14 cellular contexts compared by ENCODE assay signal in the genomic region with DNA sequence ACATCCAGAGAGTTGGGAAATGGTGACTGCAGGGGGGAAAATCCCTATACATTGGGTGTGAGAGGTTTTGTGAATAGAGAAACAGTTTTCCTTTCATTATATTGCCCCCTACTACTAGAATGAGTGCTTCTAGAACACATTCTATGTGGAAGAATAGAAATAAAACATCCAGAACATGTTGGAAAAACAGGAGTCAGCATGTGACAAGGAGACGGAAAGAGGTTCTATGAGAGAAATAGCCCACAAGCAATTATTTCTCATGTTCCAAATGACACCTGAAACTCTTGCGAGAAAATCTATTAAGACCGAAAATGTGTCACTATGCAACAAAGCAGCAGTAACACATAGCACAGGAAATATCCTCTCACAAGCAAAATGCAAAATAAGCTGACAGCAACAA.
DNase-seq lines count a peak whose midpoint lies in the region; ATAC-seq and TF ChIP-seq lines count a peak whose summit lies in the region.
"Had no signal": no experiment of that assay in that cellular context is flagged by ENCODE, and none has a peak within 500 bp of the region (broad histone marks: within the 10 kb centered on the region; RNA-seq: fewer than 3 reads in every experiment).

No MANE protein-coding gene starts in this region.

- no peak for DNase-seq in stimulated activated naive CD8-positive, alpha-beta T cell treated with anti-CD3 and anti-CD28 coated beads, Interleukin-15, amount 100 ng/mL, for 72 hours
- DNase-seq in NCI-H2227 (lab: John Stamatoyannopoulos, UW; ENCODE audit: unreplicated experiment) = no peak
- no peak for DNase-seq in gastrocnemius medialis
- DNase-seq in stimulated activated CD4-positive, alpha-beta T cell treated with anti-CD3 and anti-CD28 coated beads, Interleukin-12 subunit alpha, Interleukin-12 subunit beta, amount 100 ng/mL, for 4 hours = no peak
- DNase-seq: activated CD4-positive, alpha-beta T cell treated with anti-CD3 and anti-CD28 coated beads, Interleukin-2, amount 10 ng/mL, durations not matched to agents 24 days and 14 days; DMS153; left cardiac atrium; upper lobe of right lung had no signal

- no peaks in the 10 kb centered on the region for H3K27me3 ChIP-seq in gastrocnemius medialis
- H3K27me3 ChIP-seq: upper lobe of right lung had no signal

- no peak overlapping the region for H3K4me3 Mint-ChIP-seq in stimulated activated naive CD8-positive, alpha-beta T cell treated with anti-CD3 and anti-CD28 coated beads, Interleukin-15, amount 100 ng/mL, for 72 hours
- H3K4me3 Mint-ChIP-seq: activated CD4-positive, alpha-beta T cell treated with anti-CD3 and anti-CD28 coated beads, Interleukin-2, amount 10 ng/mL, durations not matched to agents 24 days and 14 days; nephron had no signal

- H3K4me1 Mint-ChIP-seq in stimulated activated naive CD8-positive, alpha-beta T cell treated with anti-CD3 and anti-CD28 coated beads, Interleukin-15, amount 100 ng/mL, for 72 hours = no peaks in the 10 kb centered on the region
- H3K4me1 Mint-ChIP-seq: activated CD4-positive, alpha-beta T cell treated with anti-CD3 and anti-CD28 coated beads, Interleukin-2, amount 10 ng/mL, durations not matched to agents 24 days and 14 days; nephron had no signal

- no peak overlapping the region for H3K4me3 ChIP-seq in gastrocnemius medialis
- H3K4me3 ChIP-seq: upper lobe of right lung had no signal

- in situ Hi-C loops in gastrocnemius medialis (cut with MboI; ENCODE audit: low sequenced_read_pairs in 4 of 4) = no loop called here

- TF ChIP-seq POLR2A in gastrocnemius medialis (IDR thresholded peaks at IDR 0.05) = no peak

- no peaks in the 10 kb centered on the region for H3K36me3 ChIP-seq in gastrocnemius medialis
- H3K36me3 ChIP-seq: upper lobe of right lung had no signal

- H3K4me1 ChIP-seq in gastrocnemius medialis = no peaks in the 10 kb centered on the region
- H3K4me1 ChIP-seq: upper lobe of right lung had no signal

- H3K27ac Mint-ChIP-seq in stimulated activated naive CD8-positive, alpha-beta T cell treated with anti-CD3 and anti-CD28 coated beads, Interleukin-15, amount 100 ng/mL, for 72 hours = no peak overlapping the region
- H3K27ac Mint-ChIP-seq: activated CD4-positive, alpha-beta T cell treated with anti-CD3 and anti-CD28 coated beads, Interleukin-2, amount 10 ng/mL, durations not matched to agents 24 days and 14 days had no signal

- no peak overlapping the region for H3K27ac ChIP-seq in gastrocnemius medialis
- H3K27ac ChIP-seq: upper lobe of right lung had no signal

- ATAC-seq in GM18498 (IDR thresholded peaks at IDR 0.05; ENCODE audit: unreplicated experiment) (peak; percentile 71), GM19438 (IDR thresholded peaks at IDR 0.05; ENCODE audit: low read depth, unreplicated experiment) (peak; percentile 44), HG02759 (IDR thresholded peaks at IDR 0.05; ENCODE audit: unreplicated experiment) (peak; percentile 34), HG03342 (IDR thresholded peaks at IDR 0.05; ENCODE audit: unreplicated experiment) (peak; percentile 71), gastrocnemius medialis (no peak)
- ATAC-seq in stimulated activated naive CD8-positive, alpha-beta T cell treated with anti-CD3 and anti-CD28 coated beads, Interleukin-15, amount 100 ng/mL, for 72 hours = no peak
- ATAC-seq: left cardiac atrium, sciatic nerve, upper lobe of right lung had no signal

- H3K9me3 Mint-ChIP-seq in stimulated activated naive CD8-positive, alpha-beta T cell treated with anti-CD3 and anti-CD28 coated beads, Interleukin-15, amount 100 ng/mL, for 72 hours = no peaks in the 10 kb centered on the region
- H3K9me3 Mint-ChIP-seq: activated CD4-positive, alpha-beta T cell treated with anti-CD3 and anti-CD28 coated beads, Interleukin-2, amount 10 ng/mL, durations not matched to agents 24 days and 14 days; nephron had no signal

- H3K9me3 ChIP-seq in gastrocnemius medialis = no peaks in the 10 kb centered on the region
- H3K9me3 ChIP-seq: upper lobe of right lung had no signal

- TF ChIP-seq CTCF in gastrocnemius medialis (IDR thresholded peaks at IDR 0.05 in 4 of 5, conservative IDR thresholded peaks at IDR 0.05 in 1 of 5) = no peak

- no peaks in the 10 kb centered on the region for H3K27me3 Mint-ChIP-seq in stimulated activated naive CD8-positive, alpha-beta T cell treated with anti-CD3 and anti-CD28 coated beads, Interleukin-15, amount 100 ng/mL, for 72 hours
- H3K27me3 Mint-ChIP-seq: activated CD4-positive, alpha-beta T cell treated with anti-CD3 and anti-CD28 coated beads, Interleukin-2, amount 10 ng/mL, durations not matched to agents 24 days and 14 days had no signal

- intact Hi-C loops in gastrocnemius medialis (cut with DNase I; ENCODE audit: low total_unique reads) = no loop called here

Comparison
In these comparisons a context has a peak if more than half of its experiments do, and no peak if none do; other contexts are left out.
1. ATAC-seq: peak in GM18498 (single experiment), GM19438 (single experiment), HG02759 (single experiment) and HG03342 (single experiment); none in stimulated activated naive CD8-positive, alpha-beta T cell treated with anti-CD3 and anti-CD28 coated beads, Interleukin-15, amount 100 ng/mL, for 72 hours (single experiment) and gastrocnemius medialis (0 of 2).